In genomic region chr1:234861761-234862160, GRCh38 we compare ENCODE assay signal across 8 cellular contexts.
"Had no signal": no experiment of that assay in that cellular context is flagged by ENCODE, and none has a peak within 500 bp of the region (broad histone marks: within the 10 kb centered on the region; RNA-seq: fewer than 3 reads in every experiment).

No MANE protein-coding gene starts in this region.

- H3K36me3 ChIP-seq: adrenal gland had no signal

- H3K9me3 ChIP-seq: adrenal gland had no signal

- H3K9me3 Mint-ChIP-seq: immature natural killer cell had no signal

- ATAC-seq: activated CD4-positive, CD25-positive, alpha-beta regulatory T cell treated with anti-CD3 and anti-CD28 coated beads, Interleukin-2, amount 50 U/mL, for 24 hours had no signal

- DNase-seq: activated naive CD4-positive, alpha-beta T cell treated with anti-CD3 and anti-CD28 coated beads, Interleukin-2, amount 50 U/mL, for 16 hours; activated T-cell treated with anti-CD3 and anti-CD28 coated beads, Interleukin-2, amount 50 U/mL, for 1 hour; adrenal gland; immature natural killer cell; mammary epithelial cell; stimulated activated CD4-positive, alpha-beta T cell treated with anti-CD3 and anti-CD28 coated beads, Interleukin-4, amount 100 ng/mL, for 4 hours; T-helper 2 cell had no signal

- H3K4me3 Mint-ChIP-seq: immature natural killer cell had no signal

- H3K27me3 ChIP-seq: adrenal gland had no signal

- H3K4me3 ChIP-seq: adrenal gland had no signal
